In genomic region chr3:190169877-190170276, GRCh38 we compare ENCODE assay signal across 12 cellular contexts. TPM values are rescaled to one million over a fixed set of nuclear protein-coding genes. Genes with fewer than 3 reads are reported as not detected.
A peak's percentile ranks its signal among the peaks of the same experiment; 100 is the strongest.
DNase-seq lines count a peak whose midpoint lies in the region; ATAC-seq, FAIRE-seq and TF ChIP-seq lines count a peak whose summit lies in the region.
"Had no signal": no experiment of that assay in that cellular context is flagged by ENCODE, and none has a peak within 500 bp of the region (broad histone marks: within the 10 kb centered on the region; RNA-seq: fewer than 3 reads in every experiment).

No MANE protein-coding gene starts in this region.

- no peaks in the 10 kb centered on the region for H3K36me3 ChIP-seq in CD4-positive, alpha-beta memory T cell (ENCODE audit: insufficient read depth, low read length)
- H3K36me3 ChIP-seq: cardiac muscle cell had no signal

- H3K27me3 Mint-ChIP-seq in CD4-positive, alpha-beta memory T cell, result no peaks in the 10 kb centered on the region
- peaks cover 8% of the 10 kb centered on the region for H3K27me3 Mint-ChIP-seq in activated naive CD8-positive, alpha-beta T cell treated with anti-CD3 and anti-CD28 coated beads, Interleukin-2, amount 10 ng/mL, durations not matched to agents 7 days and 5 days

- no peaks in the 10 kb centered on the region for H3K36me3 Mint-ChIP-seq in CD4-positive, alpha-beta memory T cell
- H3K36me3 Mint-ChIP-seq in activated naive CD8-positive, alpha-beta T cell treated with anti-CD3 and anti-CD28 coated beads, Interleukin-2, amount 10 ng/mL, durations not matched to agents 7 days and 5 days, result no peaks in the 10 kb centered on the region

- no peak overlapping the region for H3K27ac ChIP-seq in CD4-positive, alpha-beta memory T cell (ENCODE audit: low read depth, low read length)
- H3K27ac ChIP-seq: cardiac muscle cell, VCaP had no signal

- WGBS in lower leg skin, 2 donors, result 47 to 63% methylated on average over 2 of the region's 2 CpGs

- CTCF ChIA-PET in CD4-positive, alpha-beta memory T cell (lab: Charles Lee; ENCODE audit: partially characterized antibody), result no interaction called here

- peak; percentile 68 for ATAC-seq in GM19372 (IDR thresholded peaks at IDR 0.05; ENCODE audit: low read depth, unreplicated experiment)
- peak; percentile 63 for ATAC-seq in HG03095 (IDR thresholded peaks at IDR 0.05; ENCODE audit: unreplicated experiment)
- ATAC-seq in activated naive CD8-positive, alpha-beta T cell treated with anti-CD3 and anti-CD28 coated beads, Interleukin-2, amount 10 ng/mL, durations not matched to agents 7 days and 5 days (ENCODE audit: low read depth), result no peak

- TF ChIP-seq CTCF in lower leg skin (IDR thresholded peaks at IDR 0.05), result no peak

- peak in 1 of 5 donors; percentile 11 for DNase-seq in CD4-positive, alpha-beta memory T cell
- DNase-seq in activated naive CD8-positive, alpha-beta T cell treated with anti-CD3 and anti-CD28 coated beads, Interleukin-2, amount 10 ng/mL, durations not matched to agents 7 days and 5 days, result no peak
- DNase-seq in nucleus accumbens (lab: John Stamatoyannopoulos, UW) (no peak), HPDE6-E6E7 (ENCODE audit: extremely low spot score) (no peak), lower leg skin (ENCODE audit: low spot score in 2 of 2) (no peak), frontal cortex (ENCODE audit: low spot score in 2 of 2) (no peak)
- DNase-seq: hypothalamus, NCI-H2107 had no signal

- peak overlapping the region in 5 of 7 donors; percentile 48 to 90 (median 72) for H3K27ac Mint-ChIP-seq in CD4-positive, alpha-beta memory T cell
- H3K27ac Mint-ChIP-seq in activated naive CD8-positive, alpha-beta T cell treated with anti-CD3 and anti-CD28 coated beads, Interleukin-2, amount 10 ng/mL, durations not matched to agents 7 days and 5 days, result peak overlapping the region; percentile 31

- no peaks in the 10 kb centered on the region for H3K9me3 ChIP-seq in CD4-positive, alpha-beta memory T cell (ENCODE audit: control insufficient read depth in 1 of 2, low read length in 2 of 2)

- H3K4me1 ChIP-seq in CD4-positive, alpha-beta memory T cell (ENCODE audit: insufficient read depth, low read length), result peaks cover 4% of the 10 kb centered on the region

- POLR2A ChIA-PET in CD4-positive, alpha-beta memory T cell (lab: Charles Lee; ENCODE audit: partially characterized antibody), result no interaction called here
- POLR2A ChIA-PET in activated naive CD8-positive, alpha-beta T cell treated with anti-CD3 and anti-CD28 coated beads, Interleukin-2, amount 10 ng/mL, durations not matched to agents 7 days and 5 days (lab: Charles Lee), result no interaction called here

- intact Hi-C loops in CD4-positive, alpha-beta memory T cell (cut with micrococcal nuclease), result no loop called here
- intact Hi-C loops in lower leg skin (cut with DNase I; ENCODE audit: low total_unique reads), result no loop called here

- TF ChIP-seq POLR2A in lower leg skin (IDR thresholded peaks at IDR 0.05), result no peak

- peak overlapping the region; percentile 67 to 90 (median 74) for H3K4me3 Mint-ChIP-seq in CD4-positive, alpha-beta memory T cell
- H3K4me3 Mint-ChIP-seq in activated naive CD8-positive, alpha-beta T cell treated with anti-CD3 and anti-CD28 coated beads, Interleukin-2, amount 10 ng/mL, durations not matched to agents 7 days and 5 days, result peak overlapping the region; percentile 63

- peaks cover 0 to 4% (median 0%) of the 10 kb centered on the region in 8 donors for H3K9me3 Mint-ChIP-seq in CD4-positive, alpha-beta memory T cell
- no peaks in the 10 kb centered on the region for H3K9me3 Mint-ChIP-seq in activated naive CD8-positive, alpha-beta T cell treated with anti-CD3 and anti-CD28 coated beads, Interleukin-2, amount 10 ng/mL, durations not matched to agents 7 days and 5 days

- H3K4me1 Mint-ChIP-seq in CD4-positive, alpha-beta memory T cell, result peaks cover 0 to 17% (median 14%) of the 10 kb centered on the region in 4 donors
- peaks cover 9% of the 10 kb centered on the region for H3K4me1 Mint-ChIP-seq in activated naive CD8-positive, alpha-beta T cell treated with anti-CD3 and anti-CD28 coated beads, Interleukin-2, amount 10 ng/mL, durations not matched to agents 7 days and 5 days

- no peaks in the 10 kb centered on the region for H3K27me3 ChIP-seq in CD4-positive, alpha-beta memory T cell (ENCODE audit: insufficient read depth, low read length)
- H3K27me3 ChIP-seq: cardiac muscle cell had no signal

- H3K4me3 ChIP-seq in CD4-positive, alpha-beta memory T cell (ENCODE audit: low read length in 2 of 2), result peak overlapping the region in 1 of 2 donors; percentile 7
- H3K4me3 ChIP-seq in lower leg skin (ENCODE audit: low read depth, poor library complexity, severe bottlenecking), result no peak overlapping the region
- H3K4me3 ChIP-seq: cardiac muscle cell had no signal

- FAIRE-seq in frontal cortex (lab: Jason Lieb, UNC), result no peak

RNA-seq across cellular contexts. Expression of gene P3H2, which starts 49.2 kb away (rescaled TPM):
- not detected for total RNA-seq in CD4-positive, alpha-beta memory T cell
- not detected for polyA plus RNA-seq in CD4-positive, alpha-beta memory T cell
- not detected for total RNA-seq in activated naive CD8-positive, alpha-beta T cell treated with anti-CD3 and anti-CD28 coated beads, Interleukin-2, amount 10 ng/mL, durations not matched to agents 7 days and 5 days
- total RNA-seq in lower leg skin, result 10 to 100 TPM; 20.0 to 41.9 (median 35.6) TPM
- total RNA-seq in frontal cortex, result 2.4 TPM
